Comparison of ENCODE assay signal across 16 cellular contexts in the genomic region with DNA sequence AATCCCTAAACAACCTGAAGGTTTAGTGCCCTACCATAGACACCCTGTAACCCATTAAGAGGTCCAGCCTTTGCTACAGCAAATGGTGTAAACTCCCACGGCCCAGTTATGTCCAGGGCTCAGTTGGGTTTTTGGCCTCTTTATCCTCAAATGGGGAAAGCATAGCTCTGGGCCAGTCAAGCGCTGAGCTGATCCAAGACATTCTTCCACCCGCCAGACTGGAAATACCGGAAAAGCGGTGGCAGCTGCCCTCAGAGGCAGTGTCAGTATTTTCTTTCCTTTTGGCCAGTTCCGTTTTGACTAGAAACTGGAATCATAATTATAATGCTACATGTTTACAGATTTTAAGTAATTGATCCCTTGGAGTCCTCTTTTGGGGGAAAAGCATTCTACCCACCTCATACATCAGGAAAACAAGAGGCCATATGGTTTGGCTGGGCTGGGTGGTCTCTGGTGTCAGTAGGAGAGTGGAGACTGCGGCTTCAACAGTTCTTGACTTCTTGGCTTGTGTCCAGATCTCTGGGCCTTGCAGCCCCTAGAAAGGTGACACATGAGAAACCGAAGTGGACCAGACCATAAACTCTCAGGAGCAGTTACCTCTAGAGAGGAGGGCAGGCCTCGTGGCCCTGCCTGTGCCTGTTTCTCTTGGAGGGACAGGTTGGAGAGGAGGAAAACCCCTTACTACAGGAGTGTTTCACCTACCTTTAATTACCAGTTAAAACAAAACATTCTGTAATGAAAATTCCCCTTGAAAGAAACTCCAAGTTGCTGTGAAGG. TPM values are rescaled to one million over a fixed set of nuclear protein-coding genes. Genes with fewer than 3 reads are reported as not detected.
A peak's percentile ranks its signal among the peaks of the same experiment; 100 is the strongest.
DNase-seq lines count a peak whose midpoint lies in the region; ATAC-seq, FAIRE-seq and TF ChIP-seq lines count a peak whose summit lies in the region.
"Had no signal": no experiment of that assay in that cellular context is flagged by ENCODE, and none has a peak within 500 bp of the region (broad histone marks: within the 10 kb centered on the region; RNA-seq: fewer than 3 reads in every experiment).

No MANE protein-coding gene starts in this region.

- DNase-seq in NCI-H748 (lab: John Stamatoyannopoulos, UW; ENCODE audit: unreplicated experiment) = peak; percentile 26
- no peak for DNase-seq in NCI-H748 treated with DMSO at 0.1 percent for 48 hours (lab: John Stamatoyannopoulos, UW)
- no peak for DNase-seq in K562 (ENCODE audit: extremely low read depth in 1 of 4, low spot score in 3 of 4)
- peak; percentile 90 for DNase-seq in left kidney (ENCODE audit: low read depth, low spot score)
- DNase-seq in type B pancreatic cell (ENCODE audit: extremely low spot score, unreplicated experiment) = no peak
- no peak for DNase-seq in NCI-H2107 (lab: John Stamatoyannopoulos, UW)
- DNase-seq in cortex of kidney (lab: John Stamatoyannopoulos, UW) = no peak
- DNase-seq: activated CD8-positive, alpha-beta T cell treated with anti-CD3 and anti-CD28 coated beads for 36 hours; activated gamma-delta T cell; head of caudate nucleus; IMR-90; NCI-H1092 had no signal

- peak overlapping the region; percentile 25 for H3K4me3 Mint-ChIP-seq in type B pancreatic cell
- H3K4me3 Mint-ChIP-seq: activated CD8-positive, alpha-beta T cell treated with anti-CD3 and anti-CD28 coated beads for 36 hours had no signal

- no peak for TF ChIP-seq RAD21 in K562 (CRISPR knock-in tag; conservative IDR thresholded peaks at IDR 0.05 in 1 of 2, IDR thresholded peaks at IDR 0.05 in 1 of 2)

- H2AFZ ChIP-seq in K562 (ENCODE audit: low read depth, low read length) = no peak overlapping the region

- POLR2A ChIA-PET in K562 (lab: Yijun Ruan, JAX) = interaction anchor here (1.0 to 1.2 kb wide), 2 partner anchors 10 to 16 kb away, joined by 3 read pairs; no protein-coding TSS in a partner anchor

- H3K27ac Mint-ChIP-seq in type B pancreatic cell = peak overlapping the region; percentile 91
- H3K27ac Mint-ChIP-seq: activated CD8-positive, alpha-beta T cell treated with anti-CD3 and anti-CD28 coated beads for 36 hours had no signal

- intact Hi-C loops in K562 (cut with micrococcal nuclease) = loop anchor here (5.0 kb wide), 1 partner anchor 417 kb away; no protein-coding TSS in a partner anchor

- H3K79me2 ChIP-seq in K562 (ENCODE audit: control insufficient read depth, insufficient read depth, low read length) = no peaks in the 10 kb centered on the region

- H3K9me3 Mint-ChIP-seq in type B pancreatic cell = peaks cover 6% of the 10 kb centered on the region
- H3K9me3 Mint-ChIP-seq: activated CD8-positive, alpha-beta T cell treated with anti-CD3 and anti-CD28 coated beads for 36 hours had no signal

- no peaks in the 10 kb centered on the region for H3K9me3 ChIP-seq in K562 (replicated peaks; ENCODE audit: control insufficient read depth, insufficient read depth, low read depth, low read length)

- H4K20me1 ChIP-seq in K562 (replicated peaks; ENCODE audit: control insufficient read depth, insufficient read depth, low read length) = no peaks in the 10 kb centered on the region

- peaks cover 23 to 36% of the 10 kb centered on the region in 2 experiments for H3K27me3 ChIP-seq in K562 (ENCODE audit: control insufficient read depth in 2 of 2, insufficient read depth in 2 of 2, low read length in 2 of 2)

- CTCF ChIA-PET in K562 (lab: Yijun Ruan, JAX; ENCODE audit: low intra/inter-chr PET ratio) = no interaction called here

- H3K9me1 ChIP-seq in K562 (ENCODE audit: control insufficient read depth, insufficient read depth, low read length) = no peaks in the 10 kb centered on the region

- no peak for ATAC-seq in K562
- no peak for ATAC-seq in activated CD4-positive, CD25-positive, alpha-beta regulatory T cell treated with anti-CD3 and anti-CD28 coated beads, Interleukin-2, amount 50 U/mL, for 24 hours
- ATAC-seq: activated CD8-positive, alpha-beta T cell treated with anti-CD3 and anti-CD28 coated beads for 36 hours had no signal

- no TSS peak for BruUV-seq in K562 (replicated peaks; lab: Mats Ljungman, UMichigan)

- no peak for TF ChIP-seq EP300 in K562 (IDR thresholded peaks at IDR 0.05; ENCODE audit: low read length)

- no peaks in the 10 kb centered on the region for H3K4me1 ChIP-seq in K562 (replicated peaks in 1 of 2; ENCODE audit: control insufficient read depth in 2 of 2, insufficient read depth in 2 of 2, low read length in 2 of 2)

- no peak for TF ChIP-seq CTCF in K562 (IDR thresholded peaks at IDR 0.05 in 2 of 3, conservative IDR thresholded peaks at IDR 0.05 in 1 of 3; ENCODE audit: insufficient read depth in 2 of 3, low read depth in 1 of 3, low read length in 3 of 3)
- TF ChIP-seq CTCF in type B pancreatic cell (conservative IDR thresholded peaks at IDR 0.05) = no peak

- TF ChIP-seq POLR2A in K562 (conservative IDR thresholded peaks at IDR 0.05) = no peak

- H3K4me1 Mint-ChIP-seq in type B pancreatic cell (ENCODE audit: unreplicated experiment) = peaks cover 16% of the 10 kb centered on the region

- no peak overlapping the region for H3K9ac ChIP-seq in K562 (ENCODE audit: insufficient read depth in 1 of 2, low read depth in 2 of 2, low read length in 2 of 2)

- H3K4me2 ChIP-seq in K562 (ENCODE audit: insufficient read depth, low read length) = no peak overlapping the region

- H3K4me3 ChIP-seq in K562 = no peak overlapping the region
- H3K4me3 ChIP-seq: SK-N-MC had no signal

- no peaks in the 10 kb centered on the region for H3K36me3 Mint-ChIP-seq in type B pancreatic cell

- no peak for FAIRE-seq in K562 (lab: Jason Lieb, UNC)

- WGBS in K562 (ENCODE audit: insufficient coverage, low coverage, missing lambda C conversion rate) = 11% methylated on average over 9 of the region's 9 CpGs

- H3K27me3 Mint-ChIP-seq in type B pancreatic cell = peaks cover 11% of the 10 kb centered on the region
- H3K27me3 Mint-ChIP-seq: activated CD8-positive, alpha-beta T cell treated with anti-CD3 and anti-CD28 coated beads for 36 hours had no signal

- H3K36me3 ChIP-seq in K562 (ENCODE audit: control insufficient read depth, insufficient read depth, low read length) = no peaks in the 10 kb centered on the region

- in situ Hi-C loops in K562 (cut with MboI) = no loop called here

- H3K27ac ChIP-seq in K562 (ENCODE audit: extremely low read depth, low read depth, low read length) = no peak overlapping the region
- H3K27ac ChIP-seq: SK-N-MC had no signal

TF ChIP-seq in K562, 482 proteins besides CTCF, POLR2A, EP300 and RAD21:
- TF ChIP-seq MNT (conservative IDR thresholded peaks at IDR 0.05) = no peak
- TF ChIP-seq NFIC (IDR thresholded peaks at IDR 0.05) = peak; percentile 33

RNA-seq across cellular contexts. Expression of gene CLDN14, which starts 30.2 kb away (rescaled TPM):
- not detected in 2 replicates for total RNA-seq in K562 (2011; cell fraction: chromatin; rRNA removed; ENCODE audit: low replicate concordance)
- not detected in 2 replicates for total RNA-seq in K562 (2011; cell fraction: nucleolus; rRNA removed)
- total RNA-seq in K562 (2011; cell fraction: nucleoplasm; rRNA removed) = not detected in 2 replicates
- total RNA-seq in K562 (2014; rRNA removed) (not detected in 2 replicates), K562 (2014; rRNA removed; fragmentation: Illumina TruSeq; extraction: Trizol) (not detected in 2 replicates), K562 (2015; rRNA removed; fragmentation: Illumina TruSeq; extraction: Trizol) (not detected in 2 replicates), K562 (2021) (not detected in 2 replicates), type B pancreatic cell (ENCODE audit: low replicate concordance) (not detected in 2 replicates)
- polyA plus RNA-seq in K562 (2011; rRNA removed) (not detected in 2 replicates), K562 (2014; fragmentation: Illumina TruSeq; extraction: Trizol) (not detected in 2 replicates), K562 (2014; fragmentation: Nextera tagmentation; extraction: Ambion mirVana) (not detected), K562 (2014; rRNA removed) (not detected in 2 replicates)
- not detected in 2 replicates for polyA plus RNA-seq in K562 (2011; cell fraction: cytosol; rRNA removed)
- polyA plus RNA-seq in K562 (2011; cell fraction: nucleus; rRNA removed) = not detected in 2 replicates
- not detected in 2 replicates for polyA plus RNA-seq in K562 (2012)
- not detected in 2 replicates for polyA minus RNA-seq in K562 (2011; rRNA and poly(A)+ RNA removed)
- polyA minus RNA-seq in K562 (2011; cell fraction: cytosol; rRNA and poly(A)+ RNA removed) = not detected in 2 replicates
- not detected in 2 replicates for polyA minus RNA-seq in K562 (2011; cell fraction: nucleus; rRNA and poly(A)+ RNA removed)
- total RNA-seq: activated CD8-positive, alpha-beta T cell treated with anti-CD3 and anti-CD28 coated beads for 36 hours; chondrocyte; IMR-90; osteocyte had no signal
- polyA plus RNA-seq: IMR-90 had no signal

Comparison
In these comparisons a context has a peak if more than half of its experiments do, and no peak if none do; other contexts are left out.
1. DNase-seq: peak in NCI-H748 (single experiment) and left kidney (single experiment); none in NCI-H748 treated with DMSO at 0.1 percent for 48 hours (single experiment), K562 (0 of 4), type B pancreatic cell (single experiment), NCI-H2107 (single experiment) and cortex of kidney (single experiment).